Comparison of ENCODE assay signal across 16 cellular contexts in the genomic region with DNA sequence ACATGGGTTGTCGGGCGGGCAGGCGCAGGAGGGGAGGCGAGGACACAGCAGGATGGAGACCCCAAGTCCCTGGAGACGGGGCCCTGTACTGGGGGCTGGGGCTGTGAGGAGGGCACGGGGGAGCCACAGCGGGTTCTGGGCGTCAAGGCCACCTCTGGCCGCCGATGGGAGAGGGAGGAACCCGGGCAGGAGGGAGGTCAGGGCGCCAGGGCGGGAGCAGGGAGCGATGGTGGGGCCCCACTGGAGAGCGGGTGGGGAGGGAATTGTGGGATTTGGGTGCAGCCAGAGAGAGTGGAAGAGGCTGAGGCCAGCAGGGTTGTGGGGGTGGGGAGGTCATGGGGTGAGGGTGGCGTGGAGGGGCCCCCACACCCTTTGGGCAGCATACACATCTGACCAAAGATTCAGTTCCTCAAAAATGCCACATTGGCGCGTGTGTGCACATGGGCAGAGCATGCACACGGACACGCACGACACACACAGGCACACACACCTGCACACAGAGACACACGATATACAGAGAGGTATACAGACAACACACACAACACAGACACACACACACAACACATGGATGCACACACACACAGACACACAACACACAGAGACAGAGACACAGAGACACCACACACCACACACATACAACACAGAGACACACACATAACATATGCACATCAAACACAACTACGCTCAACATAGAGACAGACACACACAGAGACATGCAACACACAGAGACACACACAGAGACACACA. TPM values are rescaled to one million over a fixed set of nuclear protein-coding genes. Genes with fewer than 3 reads are reported as not detected.
DNase-seq lines count a peak whose midpoint lies in the region; ATAC-seq, FAIRE-seq and TF ChIP-seq lines count a peak whose summit lies in the region.
"Had no signal": no experiment of that assay in that cellular context is flagged by ENCODE, and none has a peak within 500 bp of the region (broad histone marks: within the 10 kb centered on the region; RNA-seq: fewer than 3 reads in every experiment).

No MANE protein-coding gene starts in this region.

- no peak for ATAC-seq in IMR-90 (ENCODE audit: low read depth)
- ATAC-seq in mucosa of descending colon = peak; percentile 21
- no peak for ATAC-seq in omental fat pad (ENCODE audit: low FRiP score)

- no peaks in the 10 kb centered on the region for H4K20me1 ChIP-seq in BLaER1
- H4K20me1 ChIP-seq in IMR-90 (ENCODE audit: insufficient read depth, low read length) = peaks cover 4% of the 10 kb centered on the region; the same call in 1 of the 2 replicates
- peaks cover 0 to 7% of the 10 kb centered on the region in 2 experiments for H4K20me1 ChIP-seq in H1 (replicated peaks in 1 of 2; ENCODE audit: control insufficient read depth in 1 of 2, insufficient read depth in 2 of 2, low read length in 2 of 2)
- no peaks in the 10 kb centered on the region for H4K20me1 ChIP-seq in MM.1S (ENCODE audit: insufficient read depth, low read length)

- H3K4me3 ChIP-seq in BLaER1 (no peak overlapping the region), IMR-90 (ENCODE audit: insufficient read depth, low read depth, low read length) (no peak overlapping the region), H1 (ENCODE audit: extremely low read depth in 1 of 4, insufficient read depth in 2 of 4, low read depth in 3 of 4, low read length in 4 of 4) (no peak overlapping the region), mucosa of descending colon (no peak overlapping the region), MM.1S (ENCODE audit: low read length) (no peak overlapping the region)
- H3K4me3 ChIP-seq: thyroid gland had no signal

- H2BK12ac ChIP-seq in H1 (ENCODE audit: low read depth, low read length) = peak overlapping the region; percentile 93

- no peak for TF ChIP-seq CTCF in IMR-90 (conservative IDR thresholded peaks at IDR 0.05; ENCODE audit: low read depth, low read length)
- no peak for TF ChIP-seq CTCF in H1 (IDR thresholded peaks at IDR 0.05; ENCODE audit: control extremely low read depth in 1 of 3, insufficient read depth in 1 of 3, low read depth in 1 of 3, low read length in 3 of 3)
- no peak for TF ChIP-seq CTCF in mucosa of descending colon (IDR thresholded peaks at IDR 0.05)
- no peak for TF ChIP-seq CTCF in MM.1S (IDR thresholded peaks at IDR 0.05; ENCODE audit: low read length)
- TF ChIP-seq CTCF in omental fat pad (IDR thresholded peaks at IDR 0.05) = no peak

- H3K27me3 ChIP-seq in BLaER1 (no peaks in the 10 kb centered on the region), IMR-90 (ENCODE audit: control insufficient read depth, insufficient read depth, low read length) (peaks cover 4% of the 10 kb centered on the region), H1 (replicated peaks in 1 of 4; ENCODE audit: control insufficient read depth in 3 of 4, extremely low read depth in 1 of 4, insufficient read depth in 3 of 4, low read length in 3 of 4) (no peaks in the 10 kb centered on the region), MM.1S (replicated peaks; ENCODE audit: insufficient read depth, low read length) (no peaks in the 10 kb centered on the region)
- H3K27me3 ChIP-seq: thyroid gland had no signal

- H3K9me3 ChIP-seq in BLaER1 = no peaks in the 10 kb centered on the region
- no peaks in the 10 kb centered on the region for H3K9me3 ChIP-seq in IMR-90 (ENCODE audit: control insufficient read depth, insufficient read depth, low read length)
- H3K9me3 ChIP-seq in H1 (ENCODE audit: insufficient read depth in 2 of 2, low read depth in 1 of 2, low read length in 1 of 2) = no peaks in the 10 kb centered on the region
- no peaks in the 10 kb centered on the region for H3K9me3 ChIP-seq in mucosa of descending colon
- no peaks in the 10 kb centered on the region for H3K9me3 ChIP-seq in MM.1S (replicated peaks; ENCODE audit: insufficient read depth, low read length)
- H3K9me3 ChIP-seq: thyroid gland had no signal

- H4K8ac ChIP-seq in IMR-90 (ENCODE audit: low read depth in 2 of 2, low read length in 2 of 2) = no peak overlapping the region
- no peak overlapping the region for H4K8ac ChIP-seq in H1 (ENCODE audit: extremely low read depth, insufficient read depth, low read length)

- peaks cover 20% of the 10 kb centered on the region for H3K4me1 ChIP-seq in BLaER1
- no peaks in the 10 kb centered on the region for H3K4me1 ChIP-seq in IMR-90 (ENCODE audit: control insufficient read depth, insufficient read depth, low read length)
- H3K4me1 ChIP-seq in H1 (replicated peaks in 1 of 4; ENCODE audit: control insufficient read depth in 3 of 4, insufficient read depth in 4 of 4, low read length in 3 of 4) = no peaks in the 10 kb centered on the region
- no peaks in the 10 kb centered on the region for H3K4me1 ChIP-seq in mucosa of descending colon (ENCODE audit: low read depth)
- no peaks in the 10 kb centered on the region for H3K4me1 ChIP-seq in MM.1S (ENCODE audit: low read length)

- H4K91ac ChIP-seq in IMR-90 (ENCODE audit: insufficient read depth, low read depth, low read length) (no peak overlapping the region), H1 (replicated peaks; ENCODE audit: insufficient read length, low read length) (no peak overlapping the region)

- H3K23me2 ChIP-seq in H1 (ENCODE audit: low read depth, low read length) = peaks cover 11% of the 10 kb centered on the region

- H2BK20ac ChIP-seq in IMR-90 (ENCODE audit: low read depth, low read length) (no peak overlapping the region), H1 (ENCODE audit: low read length) (no peak overlapping the region)

- H3K14ac ChIP-seq in IMR-90 (replicated peaks; ENCODE audit: low read depth, low read length) = no peak overlapping the region
- H3K14ac ChIP-seq in H1 (ENCODE audit: insufficient read length) = no peak overlapping the region

- H3K27ac ChIP-seq in BLaER1 (peak overlapping the region; percentile 26; the same call in 1 of the 2 replicates), IMR-90 (ENCODE audit: insufficient read depth, low read length) (no peak overlapping the region), H1 (ENCODE audit: low read depth, low read length) (no peak overlapping the region; the same call in 1 of the 2 replicates), MM.1S (ENCODE audit: low read length) (no peak overlapping the region)
- H3K27ac ChIP-seq: epithelial cell of prostate, WERI-Rb-1 had no signal

- in situ Hi-C loops in IMR-90 (cut with MboI; ENCODE audit: low sequenced_read_pairs) = no loop called here

- peaks cover 6% of the 10 kb centered on the region; the same call in 1 of the 2 replicates for H3K9me1 ChIP-seq in IMR-90 (ENCODE audit: insufficient read depth, low read length)

- no peak for FAIRE-seq in H1 (lab: Jason Lieb, UNC)

- H3K18ac ChIP-seq in IMR-90 (ENCODE audit: low read depth, low read length) = no peak overlapping the region
- peak overlapping the region; percentile 38; the same call in 1 of the 2 replicates for H3K18ac ChIP-seq in H1 (ENCODE audit: extremely low read depth, low read length)

- no peak overlapping the region for H3K4me2 ChIP-seq in BLaER1
- no peak overlapping the region for H3K4me2 ChIP-seq in IMR-90 (ENCODE audit: low read depth, low read length)
- H3K4me2 ChIP-seq in H1 (ENCODE audit: insufficient read depth in 1 of 2, low read depth in 2 of 2, low read length in 2 of 2) = no peak overlapping the region
- H3K4me2 ChIP-seq in MM.1S (ENCODE audit: low read depth, low read length) = no peak overlapping the region

- no peak overlapping the region for H2BK120ac ChIP-seq in IMR-90 (ENCODE audit: low read depth, low read length)
- peak overlapping the region; percentile 4 for H2BK120ac ChIP-seq in H1 (replicated peaks; ENCODE audit: low read depth, low read length)

- 95% methylated on average over 7 of the region's 23 CpGs; no CpG with 5 or more reads in 1 of the 2 experiments for WGBS in IMR-90 (ENCODE audit: extremely low coverage in 2 of 2, insufficient read length in 1 of 2), 2 experiments
- WGBS in H1 (ENCODE audit: extremely low coverage in 1 of 2, insufficient coverage in 1 of 2, insufficient read length in 1 of 2, insufficient replicate concordance in 2 of 2, low coverage in 1 of 2, low lambda C conversion rate in 2 of 2, missing lambda C conversion rate in 1 of 2), 2 experiments = 89% methylated on average over 23 of the region's 23 CpGs; no CpG with 5 or more reads in 1 of the 2 experiments

- dilution Hi-C loops in IMR-90 (cut with HindIII; ENCODE audit: low sequenced_read_pairs, unreplicated experiment) = no loop called here

- H2AFZ ChIP-seq in IMR-90 (replicated peaks; ENCODE audit: low read length, poor library complexity) = peak overlapping the region; percentile 49
- no peak overlapping the region; the same call in 1 of the 2 replicates for H2AFZ ChIP-seq in H1 (ENCODE audit: low read length)
- H2AFZ ChIP-seq in MM.1S (ENCODE audit: low read length) = no peak overlapping the region

- H3K56ac ChIP-seq in IMR-90 (ENCODE audit: extremely low read depth, insufficient read depth, low read length) (no peak overlapping the region), H1 (replicated peaks; ENCODE audit: insufficient read length, low read depth, low read length) (peak overlapping the region; percentile 79)

- no peaks in the 10 kb centered on the region for H3K79me1 ChIP-seq in IMR-90 (ENCODE audit: low read depth in 1 of 2, low read length in 2 of 2)
- no peaks in the 10 kb centered on the region for H3K79me1 ChIP-seq in H1 (ENCODE audit: low read depth, low read length)

- H3K23ac ChIP-seq in IMR-90 (ENCODE audit: low read depth, low read length) (no peak overlapping the region), H1 (ENCODE audit: insufficient read length) (no peak overlapping the region)

- POLR2A ChIA-PET in IMR-90 (lab: Charles Lee; ENCODE audit: unreplicated experiment) (no interaction called here), H1 (lab: Charles Lee; ENCODE audit: partially characterized antibody) (no interaction called here)

- TF ChIP-seq RAD21 in IMR-90 (IDR thresholded peaks at IDR 0.05; ENCODE audit: low read length) = no peak
- no peak for TF ChIP-seq RAD21 in H1 (IDR thresholded peaks at IDR 0.05 in 1 of 2, conservative IDR thresholded peaks at IDR 0.05 in 1 of 2; ENCODE audit: low read depth in 2 of 2, low read length in 2 of 2)

- H2BK5ac ChIP-seq in IMR-90 (ENCODE audit: low read depth, low read length, poor library complexity, severe bottlenecking) = peak overlapping the region; percentile 64
- H2BK5ac ChIP-seq in H1 (ENCODE audit: low read depth, low read length) = peak overlapping the region; percentile 26; the same call in 1 of the 2 replicates

- H3K9ac ChIP-seq in BLaER1 (no peak overlapping the region), IMR-90 (ENCODE audit: low read depth, low read length) (no peak overlapping the region), H1 (replicated peaks in 1 of 4; ENCODE audit: extremely low read depth in 1 of 4, low read depth in 3 of 4, low read length in 3 of 4) (no peak overlapping the region; a peak in 1 of 7 replicates), MM.1S (ENCODE audit: low read length) (no peak overlapping the region)

- no peaks in the 10 kb centered on the region for H3K9me2 ChIP-seq in MM.1S (replicated peaks; ENCODE audit: insufficient read depth, low read length)

- TF ChIP-seq EP300 in H1 (IDR thresholded peaks at IDR 0.05; ENCODE audit: borderline replicate concordance in 1 of 2, low read depth in 2 of 2, low read length in 2 of 2) = no peak

- DNase-seq in IMR-90 (no peak), H1 (ENCODE audit: low read depth in 1 of 2, low spot score in 2 of 2) (no peak), mucosa of descending colon (peak in 1 of 3 donors; percentile 33), amniotic stem cell (lab: John Stamatoyannopoulos, UW) (no peak), UCSD-AML1 (lab: John Stamatoyannopoulos, UW; ENCODE audit: unreplicated experiment) (no peak), MM.1S (no peak), omental fat pad (ENCODE audit: low spot score) (no peak)
- DNase-seq: activated T-cell treated with anti-CD3 and anti-CD28 coated beads for 4 hours, DMS79, NCI-H2081, NCI-H748 treated with DMSO at 0.1 percent for 48 hours, occipital lobe, thyroid gland, WERI-Rb-1 had no signal

- H3K4ac ChIP-seq in IMR-90 (ENCODE audit: low read depth, low read length) = no peak overlapping the region
- H3K4ac ChIP-seq in H1 (replicated peaks; ENCODE audit: insufficient read length, low read depth, low read length) = peak overlapping the region; percentile 13

- no peaks in the 10 kb centered on the region for H3F3A ChIP-seq in MM.1S (ENCODE audit: insufficient read depth, low read length)

- BruUV-seq in IMR-90 (replicated peaks; lab: Mats Ljungman, UMichigan) = no TSS peak

- CTCF ChIA-PET in IMR-90 (lab: Yijun Ruan, JAX) (no interaction called here), H1 (lab: Charles Lee; ENCODE audit: partially characterized antibody) (interaction anchor here (1.0 to 1.7 kb wide), 3 partner anchors 90 to 134 kb away, joined by 3 to 6 read pairs (median 4); no protein-coding TSS in a partner anchor)

- H2BK15ac ChIP-seq in IMR-90 (ENCODE audit: low read depth, low read length) (no peak overlapping the region), H1 (ENCODE audit: low read length) (peak overlapping the region; percentile 20; the same call in 1 of the 2 replicates)

- intact Hi-C loops in IMR-90 (cut with micrococcal nuclease) (no loop called here), mucosa of descending colon (cut with DNase I, micrococcal nuclease) (no loop called here)

- H2AK9ac ChIP-seq in IMR-90 (replicated peaks; ENCODE audit: low read depth, low read length, poor library complexity) = no peak overlapping the region

- H2AK5ac ChIP-seq in IMR-90 (ENCODE audit: low read depth, low read length) (0 out of 2 replicates have a peak overlapping the region, but pooled peaks have one; percentile 59), H1 (ENCODE audit: low read depth, low read length) (peak overlapping the region; percentile 98)

- H3K79me2 ChIP-seq in H1 (ENCODE audit: control insufficient read depth in 1 of 2, insufficient read depth in 2 of 2, low read length in 2 of 2) = peaks cover 0 to 3% of the 10 kb centered on the region in 2 experiments; a peak in 1 of 4 replicates
- no peaks in the 10 kb centered on the region for H3K79me2 ChIP-seq in MM.1S (ENCODE audit: low read length)

- H4K5ac ChIP-seq in IMR-90 (ENCODE audit: low read depth, low read length) = no peak overlapping the region
- H4K5ac ChIP-seq in H1 (ENCODE audit: insufficient read length, low read depth, low read length) = no peak overlapping the region

- H3K36me3 ChIP-seq in BLaER1 = no peaks in the 10 kb centered on the region
- H3K36me3 ChIP-seq in IMR-90 (ENCODE audit: control insufficient read depth, insufficient read depth, low read length) = no peaks in the 10 kb centered on the region
- no peaks in the 10 kb centered on the region; a peak in 1 of 8 replicates for H3K36me3 ChIP-seq in H1 (ENCODE audit: control insufficient read depth in 2 of 4, insufficient read depth in 4 of 4, low read length in 3 of 4)
- no peaks in the 10 kb centered on the region for H3K36me3 ChIP-seq in mucosa of descending colon (ENCODE audit: low read depth)
- no peaks in the 10 kb centered on the region for H3K36me3 ChIP-seq in MM.1S (replicated peaks; ENCODE audit: insufficient read depth, low read length)
- H3K36me3 ChIP-seq: thyroid gland, WERI-Rb-1 had no signal

- TF ChIP-seq POLR2A in IMR-90 (IDR thresholded peaks at IDR 0.05; ENCODE audit: low read depth, low read length) (no peak), H1 (IDR thresholded peaks at IDR 0.05; ENCODE audit: control extremely low read depth in 1 of 2, low read depth in 2 of 2, low read length in 2 of 2) (no peak)

RNA-seq across cellular contexts. Expression of a gene that starts 54.9 kb away (rescaled TPM):
- total RNA-seq in IMR-90 (2012; rRNA removed) (85.1 and 85.8 TPM in 2 replicates), mucosa of descending colon (10 to 100 TPM; 26.3 to 59.3 (median 33.2) TPM), omental fat pad (100 to 1,000 TPM in 2 of 4 donors, 10 to 100 TPM in 2; 92.0 to 154 (median 111) TPM)
- polyA plus RNA-seq in IMR-90 (2012; rRNA removed) (97.4 and 99.1 TPM in 2 replicates), H1 (2011; rRNA removed) (30.9 and 45.1 TPM in 2 replicates)
- 70.2 and 144 TPM in 2 replicates for polyA plus RNA-seq in IMR-90 (2012; cell fraction: cytosol; rRNA removed)
- 123 and 181 TPM in 2 replicates for polyA plus RNA-seq in IMR-90 (2012; cell fraction: nucleus; rRNA removed; ENCODE audit: low replicate concordance)
- total RNA-seq in H1 (2021; fragmentation: NEBNext Ultra II Directional; extraction: Animal tissue kit (Norgen Biotek cat#: 25700)) = 37.2 and 37.5 TPM in 2 replicates
- polyA plus RNA-seq in H1 (2011; cell fraction: cytosol; rRNA removed) = 35.2 TPM
- polyA plus RNA-seq in H1 (2011; cell fraction: nucleus; rRNA removed) = 48.2 TPM
- polyA plus RNA-seq in H1 (2012, experiment 1 of 2) = 28.6 to 43.6 TPM (median 38.3 TPM) in 4 replicates
- 39.9 TPM for polyA plus RNA-seq in H1 (2012, experiment 2 of 2)
- 16.6 TPM for polyA plus RNA-seq in H1 (2013, experiment 1 of 2)
- polyA plus RNA-seq in H1 (2013, experiment 2 of 2) = 16.4 TPM
- 24.3 and 31.3 TPM in 2 replicates for polyA minus RNA-seq in H1 (2011; rRNA and poly(A)+ RNA removed)
- 34.6 TPM for polyA minus RNA-seq in H1 (2011; cell fraction: cytosol; rRNA and poly(A)+ RNA removed)
- polyA minus RNA-seq in H1 (2011; cell fraction: nucleus; rRNA and poly(A)+ RNA removed) = 27.1 TPM
